In the genomic region with DNA sequence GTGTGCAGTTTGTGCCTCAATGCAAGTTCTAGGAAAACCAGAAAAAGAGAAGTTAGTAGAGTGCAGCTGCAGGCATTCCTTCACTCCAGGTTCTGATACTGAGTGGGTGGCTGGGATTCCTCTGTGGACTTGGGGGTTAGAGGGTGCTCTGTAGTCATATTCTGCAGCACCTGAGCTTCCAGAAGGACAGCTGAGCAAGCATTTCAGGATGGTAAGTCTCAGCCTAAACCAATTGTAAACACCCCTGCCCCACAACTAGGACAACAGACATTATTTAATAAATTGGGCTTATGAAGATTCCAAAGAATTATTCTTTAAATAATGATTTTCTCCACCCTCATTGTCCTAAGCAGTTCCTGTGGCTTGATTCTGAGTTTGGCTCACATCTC, we compare ENCODE assay signal across 1 cellular context.
A peak's percentile ranks its signal among the peaks of the same experiment; 100 is the strongest.
TF ChIP-seq lines count a peak whose summit lies in the region.

No MANE protein-coding gene starts in this region.

TF ChIP-seq in K562, 482 proteins besides CTCF, POLR2A, EP300 and RAD21:
- TF ChIP-seq ZFP30 (CRISPR knock-in tag; IDR thresholded peaks at IDR 0.05; ENCODE audit: borderline replicate concordance) (no peak), ZFX (CRISPR knock-in tag; IDR thresholded peaks at IDR 0.05) (peak; percentile 5; the same call in 1 of the 2 replicates), ZNF316 (IDR thresholded peaks at IDR 0.05) (peak; percentile 64), ZC3H4 (CRISPR knock-in tag; IDR thresholded peaks at IDR 0.05; ENCODE audit: borderline replicate concordance) (no peak), POLR2AphosphoS2 (IDR thresholded peaks at IDR 0.05; ENCODE audit: low read length) (no peak), ZNF696 (CRISPR knock-in tag; conservative IDR thresholded peaks at IDR 0.05) (no peak), FUS (optimal IDR thresholded peaks at IDR 0.05; ENCODE audit: low read depth, low read length) (no peak), TAF15 (IDR thresholded peaks at IDR 0.05; ENCODE audit: low read depth, low read length) (no peak), C11orf30 (IDR thresholded peaks at IDR 0.05; ENCODE audit: low read depth) (peak; percentile 54; the same call in 1 of the 2 replicates), ZNF445 (CRISPR knock-in tag; IDR thresholded peaks at IDR 0.05; ENCODE audit: low read depth) (no peak), RFX1 (IDR thresholded peaks at IDR 0.05) (no peak), SRSF9 (IDR thresholded peaks at IDR 0.05; ENCODE audit: borderline replicate concordance, low read depth, low read length) (no peak)
- TF ChIP-seq, protein P1, sequence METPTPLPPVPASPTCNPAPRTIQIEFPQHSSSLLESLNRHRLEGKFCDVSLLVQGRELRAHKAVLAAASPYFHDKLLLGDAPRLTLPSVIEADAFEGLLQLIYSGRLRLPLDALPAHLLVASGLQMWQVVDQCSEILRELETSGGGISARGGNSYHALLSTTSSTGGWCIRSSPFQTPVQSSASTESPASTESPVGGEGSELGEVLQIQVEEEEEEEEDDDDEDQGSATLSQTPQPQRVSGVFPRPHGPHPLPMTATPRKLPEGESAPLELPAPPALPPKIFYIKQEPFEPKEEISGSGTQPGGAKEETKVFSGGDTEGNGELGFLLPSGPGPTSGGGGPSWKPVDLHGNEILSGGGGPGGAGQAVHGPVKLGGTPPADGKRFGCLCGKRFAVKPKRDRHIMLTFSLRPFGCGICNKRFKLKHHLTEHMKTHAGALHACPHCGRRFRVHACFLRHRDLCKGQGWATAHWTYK (CRISPR knock-in tag; IDR thresholded peaks at IDR 0.05) = no peak
TF ChIP-seq in K562: peak in this region for 3.
